Comparison of ENCODE assay signal across 21 cellular contexts in the genomic region with DNA sequence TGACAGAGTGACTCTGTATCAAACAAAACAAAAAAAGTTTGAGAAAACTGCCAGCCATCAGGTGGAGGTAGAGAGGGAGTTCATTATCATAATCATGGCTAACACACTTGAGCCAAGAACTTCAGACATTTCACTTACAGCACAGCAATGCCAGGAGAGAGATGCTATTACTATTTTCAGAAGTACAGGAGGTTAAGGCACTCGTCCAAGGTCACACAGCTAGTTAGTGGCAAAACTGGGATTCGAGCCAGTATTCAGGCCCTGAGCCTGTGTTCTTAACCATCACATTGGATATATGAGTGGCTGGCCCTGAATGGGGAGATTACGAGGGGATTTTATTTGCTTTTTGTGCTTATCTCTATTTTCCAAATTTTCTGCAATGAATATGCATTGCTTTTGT. TPM values are rescaled to one million over a fixed set of nuclear protein-coding genes. Genes with fewer than 3 reads are reported as not detected.
A peak's percentile ranks its signal among the peaks of the same experiment; 100 is the strongest.
DNase-seq lines count a peak whose midpoint lies in the region; ATAC-seq and TF ChIP-seq lines count a peak whose summit lies in the region.
"Had no signal": no experiment of that assay in that cellular context is flagged by ENCODE, and none has a peak within 500 bp of the region (broad histone marks: within the 10 kb centered on the region; RNA-seq: fewer than 3 reads in every experiment).

No MANE protein-coding gene starts in this region.

- no peaks in the 10 kb centered on the region for H3K27me3 ChIP-seq in right atrium auricular region
- no peaks in the 10 kb centered on the region for H3K27me3 ChIP-seq in aorta (ENCODE audit: control insufficient read depth in 1 of 2, insufficient read depth in 2 of 2, low read length in 1 of 2)
- H3K27me3 ChIP-seq: BLaER1 treated with 17β-estradiol and CSF1 and Interleukin-3, amounts not matched to agents 10 nM and 100 nM; thyroid gland had no signal

- WGBS in aorta, 2 donors = 36 to 66% methylated on average over 3 of the region's 3 CpGs

- TF ChIP-seq CTCF in right atrium auricular region (IDR thresholded peaks at IDR 0.05) (no peak), fibroblast of mammary gland (conservative IDR thresholded peaks at IDR 0.05; ENCODE audit: control insufficient read depth, insufficient read depth, low read depth, low read length) (no peak)

- ATAC-seq in Right ventricle myocardium superior (ENCODE audit: poor library complexity) (peak; percentile 91), left lobe of liver (peak; percentile 68), aorta (ENCODE audit: low FRiP score) (peak; percentile 24)
- ATAC-seq: A549; activated naive CD8-positive, alpha-beta T cell treated with anti-CD3 and anti-CD28 coated beads, Interleukin-2, amount 50 U/mL, for 24 hours; GM12878; HCT116; natural killer cell had no signal

- intact Hi-C loops in Right ventricle myocardium superior (cut with DNase I) (no loop called here), aorta (cut with DNase I) (no loop called here)

- no peak for DNase-seq in Right ventricle myocardium superior
- DNase-seq in right atrium auricular region (ENCODE audit: low spot score) = no peak
- peak; percentile 35 for DNase-seq in fibroblast of mammary gland (ENCODE audit: low read depth)
- DNase-seq in left lobe of liver (ENCODE audit: low spot score) = no peak
- DNase-seq in aorta = no peak
- DNase-seq in NCI-H2029 treated with DMSO at 0.1 percent for 48 hours (lab: John Stamatoyannopoulos, UW) = no peak
- no peak for DNase-seq in GM19240 (ENCODE audit: insufficient read length, low spot score)
- DNase-seq in NCI-H524 (lab: John Stamatoyannopoulos, UW) = no peak
- DNase-seq: activated CD4-positive, CD25-positive, alpha-beta regulatory T cell treated with anti-CD3 and anti-CD28 coated beads, Interleukin-2, amount 50 U/mL, for 72 hours; activated naive CD8-positive, alpha-beta T cell treated with anti-CD3 and anti-CD28 coated beads, Interleukin-2, amount 50 U/mL, for 24 hours; endodermal cell; GF-D8; KBM-7; natural killer cell; NCI-H1105; thyroid gland had no signal

- H3K9me3 ChIP-seq in right atrium auricular region (no peaks in the 10 kb centered on the region), aorta (ENCODE audit: control insufficient read depth, low read length) (no peaks in the 10 kb centered on the region)
- H3K9me3 ChIP-seq: A549; BLaER1 treated with 17β-estradiol and CSF1 and Interleukin-3, amounts not matched to agents 10 nM and 100 nM; thyroid gland had no signal

- no peak overlapping the region for H3K4me3 ChIP-seq in right atrium auricular region
- H3K4me3 ChIP-seq in fibroblast of mammary gland (ENCODE audit: control insufficient read depth, low read depth, low read length) = no peak overlapping the region
- H3K4me3 ChIP-seq in aorta (ENCODE audit: low read length in 2 of 2) = no peak overlapping the region
- H3K4me3 ChIP-seq: A549; BLaER1 treated with 17β-estradiol and CSF1 and Interleukin-3, amounts not matched to agents 10 nM and 100 nM; GM12878; SK-N-MC; thyroid gland had no signal

- H3K36me3 ChIP-seq in right atrium auricular region (no peaks in the 10 kb centered on the region), aorta (ENCODE audit: control insufficient read depth in 1 of 2, insufficient read depth in 2 of 2, low read length in 1 of 2) (no peaks in the 10 kb centered on the region)
- H3K36me3 ChIP-seq: BLaER1 treated with 17β-estradiol and CSF1 and Interleukin-3, amounts not matched to agents 10 nM and 100 nM; thyroid gland had no signal

- H3K27ac ChIP-seq in right atrium auricular region (peak overlapping the region in 1 of 2 donors; percentile 9), aorta (ENCODE audit: low read depth in 1 of 2, low read length in 2 of 2) (no peak overlapping the region)
- H3K27ac ChIP-seq: A549; BLaER1 treated with 17β-estradiol and CSF1 and Interleukin-3, amounts not matched to agents 10 nM and 100 nM; SK-N-MC; thyroid gland had no signal

- H3K4me1 ChIP-seq in right atrium auricular region (peaks cover 0 to 22% of the 10 kb centered on the region in 2 donors), aorta (ENCODE audit: control insufficient read depth in 1 of 2, insufficient read depth in 2 of 2, low read length in 2 of 2) (no peaks in the 10 kb centered on the region)
- H3K4me1 ChIP-seq: A549, thyroid gland had no signal

RNA-seq across cellular contexts. Expression of a gene that starts 24.8 kb away (rescaled TPM):
- total RNA-seq in Right ventricle myocardium superior = 12.2 TPM
- 10 to 100 TPM; 10.9 to 29.2 TPM for total RNA-seq in right atrium auricular region
- 1.8 TPM for total RNA-seq in left lobe of liver
- 10 to 100 TPM in 1 of 2 donors, 1 to 10 TPM in 1; 7.9 to 13.0 TPM for total RNA-seq in aorta
- 1 to 10 TPM; 2.9 to 9.1 TPM for polyA plus RNA-seq in aorta

Comparison
In these comparisons a context has a peak if more than half of its experiments do, and no peak if none do; other contexts are left out.
1. ATAC-seq: peak in every context shown above with its lines; median percentile 91 in Right ventricle myocardium superior; 68 in left lobe of liver; 24 in aorta.